In genomic region chr7:44735403-44736165, GRCh38 we compare ENCODE assay signal across 1 cellular context.
TF ChIP-seq lines count a peak whose summit lies in the region.

No MANE protein-coding gene starts in this region.

TF ChIP-seq in GM12878, 131 proteins besides CTCF, POLR2A, EP300 and RAD21 (continued from another document and continues in another):
- TF ChIP-seq, protein P1, sequence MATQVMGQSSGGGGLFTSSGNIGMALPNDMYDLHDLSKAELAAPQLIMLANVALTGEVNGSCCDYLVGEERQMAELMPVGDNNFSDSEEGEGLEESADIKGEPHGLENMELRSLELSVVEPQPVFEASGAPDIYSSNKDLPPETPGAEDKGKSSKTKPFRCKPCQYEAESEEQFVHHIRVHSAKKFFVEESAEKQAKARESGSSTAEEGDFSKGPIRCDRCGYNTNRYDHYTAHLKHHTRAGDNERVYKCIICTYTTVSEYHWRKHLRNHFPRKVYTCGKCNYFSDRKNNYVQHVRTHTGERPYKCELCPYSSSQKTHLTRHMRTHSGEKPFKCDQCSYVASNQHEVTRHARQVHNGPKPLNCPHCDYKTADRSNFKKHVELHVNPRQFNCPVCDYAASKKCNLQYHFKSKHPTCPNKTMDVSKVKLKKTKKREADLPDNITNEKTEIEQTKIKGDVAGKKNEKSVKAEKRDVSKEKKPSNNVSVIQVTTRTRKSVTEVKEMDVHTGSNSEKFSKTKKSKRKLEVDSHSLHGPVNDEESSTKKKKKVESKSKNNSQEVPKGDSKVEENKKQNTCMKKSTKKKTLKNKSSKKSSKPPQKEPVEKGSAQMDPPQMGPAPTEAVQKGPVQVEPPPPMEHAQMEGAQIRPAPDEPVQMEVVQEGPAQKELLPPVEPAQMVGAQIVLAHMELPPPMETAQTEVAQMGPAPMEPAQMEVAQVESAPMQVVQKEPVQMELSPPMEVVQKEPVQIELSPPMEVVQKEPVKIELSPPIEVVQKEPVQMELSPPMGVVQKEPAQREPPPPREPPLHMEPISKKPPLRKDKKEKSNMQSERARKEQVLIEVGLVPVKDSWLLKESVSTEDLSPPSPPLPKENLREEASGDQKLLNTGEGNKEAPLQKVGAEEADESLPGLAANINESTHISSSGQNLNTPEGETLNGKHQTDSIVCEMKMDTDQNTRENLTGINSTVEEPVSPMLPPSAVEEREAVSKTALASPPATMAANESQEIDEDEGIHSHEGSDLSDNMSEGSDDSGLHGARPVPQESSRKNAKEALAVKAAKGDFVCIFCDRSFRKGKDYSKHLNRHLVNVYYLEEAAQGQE (IDR thresholded peaks at IDR 0.05; ENCODE audit: low read depth, low read length): no peak
- TF ChIP-seq ZNF24 (IDR thresholded peaks at IDR 0.05) (no peak), RBBP5 (conservative IDR thresholded peaks at IDR 0.05) (no peak), PAX8 (IDR thresholded peaks at IDR 0.05) (no peak), LARP7 (IDR thresholded peaks at IDR 0.05) (no peak), HCFC1 (IDR thresholded peaks at IDR 0.05; ENCODE audit: low read length) (no peak), BCL3 (IDR thresholded peaks at IDR 0.05; ENCODE audit: borderline replicate concordance, insufficient read depth, low read depth, low read length, poor library complexity, severe bottlenecking) (no peak), NR2C2 (IDR thresholded peaks at IDR 0.05; ENCODE audit: borderline replicate concordance, control insufficient read depth, insufficient read length, low read depth) (no peak), KLF5 (IDR thresholded peaks at IDR 0.05; ENCODE audit: partially characterized antibody) (no peak), NFXL1 (IDR thresholded peaks at IDR 0.05; ENCODE audit: borderline replicate concordance) (no peak), WRNIP1 (IDR thresholded peaks at IDR 0.05; ENCODE audit: borderline replicate concordance, low read depth, low read length) (no peak), SPI1 (IDR thresholded peaks at IDR 0.05; ENCODE audit: borderline replicate concordance, insufficient read depth, low read depth, low read length) (no peak), ZBTB40 (IDR thresholded peaks at IDR 0.05; ENCODE audit: borderline replicate concordance) (no peak), MTA3 (IDR thresholded peaks at IDR 0.05; ENCODE audit: borderline replicate concordance, low read length) (no peak), CBX5 (IDR thresholded peaks at IDR 0.05; ENCODE audit: low read depth) (no peak), EGR1 (IDR thresholded peaks at IDR 0.05; ENCODE audit: borderline replicate concordance in 1 of 2, low read depth in 2 of 2, low read length in 2 of 2) (no peak), CEBPB (IDR thresholded peaks at IDR 0.05; ENCODE audit: borderline replicate concordance in 1 of 2, low read depth in 2 of 2, low read length in 2 of 2) (no peak), MAX (IDR thresholded peaks at IDR 0.05; ENCODE audit: low read depth, low read length) (no peak), SIN3A (IDR thresholded peaks at IDR 0.05; ENCODE audit: low read depth, low read length) (no peak), FOXM1 (IDR thresholded peaks at IDR 0.05; ENCODE audit: low read depth, low read length) (no peak), NR2F1 (conservative IDR thresholded peaks at IDR 0.05) (no peak), ZNF384 (IDR thresholded peaks at IDR 0.05; ENCODE audit: borderline replicate concordance, low read depth, low read length) (no peak), FOXK2 (IDR thresholded peaks at IDR 0.05) (no peak), HDAC2 (IDR thresholded peaks at IDR 0.05) (no peak), PAX5 (IDR thresholded peaks at IDR 0.05; ENCODE audit: borderline replicate concordance, low read depth, low read length) (no peak), ESRRA (IDR thresholded peaks at IDR 0.05; ENCODE audit: low read length) (no peak), ZNF687 (IDR thresholded peaks at IDR 0.05) (no peak), SMAD5 (IDR thresholded peaks at IDR 0.05; ENCODE audit: low read depth) (no peak), STAT1 (conservative IDR thresholded peaks at IDR 0.05) (no peak), SREBF1 (IDR thresholded peaks at IDR 0.05; ENCODE audit: low read length) (no peak), GABPA (IDR thresholded peaks at IDR 0.05; ENCODE audit: low read depth) (no peak), RB1 (IDR thresholded peaks at IDR 0.05; ENCODE audit: borderline replicate concordance) (no peak), BRCA1 (IDR thresholded peaks at IDR 0.05; ENCODE audit: low read depth, low read length) (no peak), DPF2 (IDR thresholded peaks at IDR 0.05) (peak; percentile 67; the same call in 1 of the 2 replicates), SUZ12 (IDR thresholded peaks at IDR 0.05; ENCODE audit: unreplicated experiment) (no peak), HDGF (IDR thresholded peaks at IDR 0.05) (no peak), SRF (IDR thresholded peaks at IDR 0.05; ENCODE audit: low read depth in 2 of 2, low read length in 2 of 2) (no peak)
- TF ChIP-seq, protein P2, sequence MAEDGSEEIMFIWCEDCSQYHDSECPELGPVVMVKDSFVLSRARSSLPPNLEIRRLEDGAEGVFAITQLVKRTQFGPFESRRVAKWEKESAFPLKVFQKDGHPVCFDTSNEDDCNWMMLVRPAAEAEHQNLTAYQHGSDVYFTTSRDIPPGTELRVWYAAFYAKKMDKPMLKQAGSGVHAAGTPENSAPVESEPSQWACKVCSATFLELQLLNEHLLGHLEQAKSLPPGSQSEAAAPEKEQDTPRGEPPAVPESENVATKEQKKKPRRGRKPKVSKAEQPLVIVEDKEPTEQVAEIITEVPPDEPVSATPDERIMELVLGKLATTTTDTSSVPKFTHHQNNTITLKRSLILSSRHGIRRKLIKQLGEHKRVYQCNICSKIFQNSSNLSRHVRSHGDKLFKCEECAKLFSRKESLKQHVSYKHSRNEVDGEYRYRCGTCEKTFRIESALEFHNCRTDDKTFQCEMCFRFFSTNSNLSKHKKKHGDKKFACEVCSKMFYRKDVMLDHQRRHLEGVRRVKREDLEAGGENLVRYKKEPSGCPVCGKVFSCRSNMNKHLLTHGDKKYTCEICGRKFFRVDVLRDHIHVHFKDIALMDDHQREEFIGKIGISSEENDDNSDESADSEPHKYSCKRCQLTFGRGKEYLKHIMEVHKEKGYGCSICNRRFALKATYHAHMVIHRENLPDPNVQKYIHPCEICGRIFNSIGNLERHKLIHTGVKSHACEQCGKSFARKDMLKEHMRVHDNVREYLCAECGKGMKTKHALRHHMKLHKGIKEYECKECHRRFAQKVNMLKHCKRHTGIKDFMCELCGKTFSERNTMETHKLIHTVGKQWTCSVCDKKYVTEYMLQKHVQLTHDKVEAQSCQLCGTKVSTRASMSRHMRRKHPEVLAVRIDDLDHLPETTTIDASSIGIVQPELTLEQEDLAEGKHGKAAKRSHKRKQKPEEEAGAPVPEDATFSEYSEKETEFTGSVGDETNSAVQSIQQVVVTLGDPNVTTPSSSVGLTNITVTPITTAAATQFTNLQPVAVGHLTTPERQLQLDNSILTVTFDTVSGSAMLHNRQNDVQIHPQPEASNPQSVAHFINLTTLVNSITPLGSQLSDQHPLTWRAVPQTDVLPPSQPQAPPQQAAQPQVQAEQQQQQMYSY (CRISPR knock-in tag; IDR thresholded peaks at IDR 0.05): no peak
- TF ChIP-seq, protein P3, sequence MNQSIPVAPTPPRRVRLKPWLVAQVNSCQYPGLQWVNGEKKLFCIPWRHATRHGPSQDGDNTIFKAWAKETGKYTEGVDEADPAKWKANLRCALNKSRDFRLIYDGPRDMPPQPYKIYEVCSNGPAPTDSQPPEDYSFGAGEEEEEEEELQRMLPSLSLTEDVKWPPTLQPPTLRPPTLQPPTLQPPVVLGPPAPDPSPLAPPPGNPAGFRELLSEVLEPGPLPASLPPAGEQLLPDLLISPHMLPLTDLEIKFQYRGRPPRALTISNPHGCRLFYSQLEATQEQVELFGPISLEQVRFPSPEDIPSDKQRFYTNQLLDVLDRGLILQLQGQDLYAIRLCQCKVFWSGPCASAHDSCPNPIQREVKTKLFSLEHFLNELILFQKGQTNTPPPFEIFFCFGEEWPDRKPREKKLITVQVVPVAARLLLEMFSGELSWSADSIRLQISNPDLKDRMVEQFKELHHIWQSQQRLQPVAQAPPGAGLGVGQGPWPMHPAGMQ (IDR thresholded peaks at IDR 0.05; ENCODE audit: borderline replicate concordance): no peak
- TF ChIP-seq, protein P4, sequence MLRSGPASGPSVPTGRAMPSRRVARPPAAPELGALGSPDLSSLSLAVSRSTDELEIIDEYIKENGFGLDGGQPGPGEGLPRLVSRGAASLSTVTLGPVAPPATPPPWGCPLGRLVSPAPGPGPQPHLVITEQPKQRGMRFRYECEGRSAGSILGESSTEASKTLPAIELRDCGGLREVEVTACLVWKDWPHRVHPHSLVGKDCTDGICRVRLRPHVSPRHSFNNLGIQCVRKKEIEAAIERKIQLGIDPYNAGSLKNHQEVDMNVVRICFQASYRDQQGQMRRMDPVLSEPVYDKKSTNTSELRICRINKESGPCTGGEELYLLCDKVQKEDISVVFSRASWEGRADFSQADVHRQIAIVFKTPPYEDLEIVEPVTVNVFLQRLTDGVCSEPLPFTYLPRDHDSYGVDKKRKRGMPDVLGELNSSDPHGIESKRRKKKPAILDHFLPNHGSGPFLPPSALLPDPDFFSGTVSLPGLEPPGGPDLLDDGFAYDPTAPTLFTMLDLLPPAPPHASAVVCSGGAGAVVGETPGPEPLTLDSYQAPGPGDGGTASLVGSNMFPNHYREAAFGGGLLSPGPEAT (IDR thresholded peaks at IDR 0.05; ENCODE audit: low read depth): peak; percentile 67; the same call in 1 of the 2 replicates
- TF ChIP-seq, protein P5, sequence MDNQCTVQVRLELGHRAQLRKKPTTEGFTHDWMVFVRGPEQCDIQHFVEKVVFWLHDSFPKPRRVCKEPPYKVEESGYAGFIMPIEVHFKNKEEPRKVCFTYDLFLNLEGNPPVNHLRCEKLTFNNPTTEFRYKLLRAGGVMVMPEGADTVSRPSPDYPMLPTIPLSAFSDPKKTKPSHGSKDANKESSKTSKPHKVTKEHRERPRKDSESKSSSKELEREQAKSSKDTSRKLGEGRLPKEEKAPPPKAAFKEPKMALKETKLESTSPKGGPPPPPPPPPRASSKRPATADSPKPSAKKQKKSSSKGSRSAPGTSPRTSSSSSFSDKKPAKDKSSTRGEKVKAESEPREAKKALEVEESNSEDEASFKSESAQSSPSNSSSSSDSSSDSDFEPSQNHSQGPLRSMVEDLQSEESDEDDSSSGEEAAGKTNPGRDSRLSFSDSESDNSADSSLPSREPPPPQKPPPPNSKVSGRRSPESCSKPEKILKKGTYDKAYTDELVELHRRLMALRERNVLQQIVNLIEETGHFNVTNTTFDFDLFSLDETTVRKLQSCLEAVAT (IDR thresholded peaks at IDR 0.05): no peak
